ENCODE assay signal across 10 cellular contexts in the genomic region with DNA sequence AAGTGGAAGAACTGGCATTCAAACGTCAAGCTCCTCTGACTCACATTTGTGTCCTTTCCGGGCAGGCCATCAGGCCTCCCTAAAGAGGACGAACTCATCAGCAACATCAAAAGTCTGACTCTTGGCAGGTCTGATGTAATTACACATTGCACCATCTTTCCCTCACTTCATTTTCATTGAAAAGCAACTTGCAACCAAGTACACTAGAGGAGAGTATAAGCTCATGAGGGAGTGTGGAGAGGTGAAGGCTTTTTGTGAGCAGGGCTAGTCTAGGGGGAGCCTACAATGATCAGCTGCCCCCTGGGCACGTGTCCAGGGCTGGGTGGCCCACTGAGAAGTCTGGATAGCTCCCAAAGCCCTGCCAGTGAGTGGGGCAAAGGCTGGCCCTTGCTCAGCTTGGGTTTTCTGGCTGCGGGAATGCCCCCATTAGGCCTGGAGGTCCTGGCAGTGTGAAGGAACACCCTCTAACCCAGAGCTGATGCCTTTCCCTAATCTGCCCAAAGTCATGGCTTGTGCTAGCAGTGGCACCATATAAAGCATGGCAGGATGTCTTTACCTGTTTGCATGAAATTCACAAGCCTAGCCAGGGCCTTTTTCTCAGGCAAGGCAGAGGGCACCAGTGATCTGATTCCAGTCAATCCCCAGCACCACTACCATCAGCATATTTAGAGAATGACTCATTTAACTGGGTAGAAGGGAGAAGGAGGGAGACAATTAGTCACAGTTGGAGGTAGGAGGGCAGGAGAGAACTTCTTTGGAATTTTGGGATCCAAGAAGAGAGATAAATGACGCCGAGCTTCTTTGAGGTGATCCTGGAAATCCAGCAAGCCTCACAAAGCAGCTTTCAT. TPM values are rescaled to one million over a fixed set of nuclear protein-coding genes. Genes with fewer than 3 reads are reported as not detected.
DNase-seq lines count a peak whose midpoint lies in the region; ATAC-seq and TF ChIP-seq lines count a peak whose summit lies in the region.
"Had no signal": no experiment of that assay in that cellular context is flagged by ENCODE, and none has a peak within 500 bp of the region (broad histone marks: within the 10 kb centered on the region; RNA-seq: fewer than 3 reads in every experiment).

No MANE protein-coding gene starts in this region.

- H3K4me3 ChIP-seq in SJSA1 (no peak overlapping the region), fibroblast of villous mesenchyme (ENCODE audit: low read depth, low read length) (no peak overlapping the region)
- H3K4me3 ChIP-seq: SK-N-MC had no signal

- H3K27ac ChIP-seq in SJSA1: peak overlapping the region; percentile 83
- H3K27ac ChIP-seq: SK-N-MC had no signal

- peaks cover 2% of the 10 kb centered on the region for H3K27me3 Mint-ChIP-seq in glutamatergic neuron (ENCODE audit: unreplicated experiment)

- peaks cover 35% of the 10 kb centered on the region for H3K4me1 ChIP-seq in SJSA1 (replicated peaks)

- no peaks in the 10 kb centered on the region for H3K36me3 Mint-ChIP-seq in glutamatergic neuron (ENCODE audit: unreplicated experiment)

- TF ChIP-seq CTCF in fibroblast of villous mesenchyme (IDR thresholded peaks at IDR 0.05; ENCODE audit: insufficient read depth, low read depth, low read length) (no peak), glutamatergic neuron (IDR thresholded peaks at IDR 0.05; ENCODE audit: partially characterized antibody, unreplicated experiment) (no peak)

- no peaks in the 10 kb centered on the region for H3K9me3 ChIP-seq in SJSA1 (replicated peaks)

- H3K36me3 ChIP-seq in SJSA1: no peaks in the 10 kb centered on the region

- ATAC-seq in sciatic nerve: peak; percentile 60
- ATAC-seq in GM18907 (IDR thresholded peaks at IDR 0.05; ENCODE audit: unreplicated experiment): no peak
- ATAC-seq in GM19463 (IDR thresholded peaks at IDR 0.05; ENCODE audit: unreplicated experiment): no peak

- DNase-seq in H4 (ENCODE audit: low spot score) (peak; percentile 81), SJSA1 (ENCODE audit: low read depth in 1 of 2, low spot score in 2 of 2) (peak; percentile 58 to 86), fibroblast of villous mesenchyme (ENCODE audit: low read depth) (peak; percentile 85), sciatic nerve (ENCODE audit: low spot score) (no peak), medulla oblongata (ENCODE audit: extremely low spot score) (no peak), glutamatergic neuron (no peak)
- DNase-seq: activated naive CD4-positive, alpha-beta T cell had no signal

- H3K27me3 ChIP-seq in SJSA1 (replicated peaks): no peaks in the 10 kb centered on the region

- intact Hi-C loops in sciatic nerve (cut with DNase I): no loop called here

- H3K27ac Mint-ChIP-seq in glutamatergic neuron (ENCODE audit: unreplicated experiment): no peak overlapping the region

- H3K9me3 Mint-ChIP-seq in glutamatergic neuron (ENCODE audit: unreplicated experiment): no peaks in the 10 kb centered on the region

- no peak overlapping the region for H3K4me3 Mint-ChIP-seq in glutamatergic neuron (ENCODE audit: unreplicated experiment)

- no peaks in the 10 kb centered on the region for H3K4me1 Mint-ChIP-seq in glutamatergic neuron (ENCODE audit: low read depth, unreplicated experiment)

RNA-seq across cellular contexts. Expression of a gene that starts 8.5 kb away (rescaled TPM):
- total RNA-seq in H4 (2014; rRNA removed; shearing (Covaris generic)): not detected in 2 replicates
- 0.16 TPM in 2 replicates for total RNA-seq in SJSA1 (2014; rRNA removed; shearing (Covaris generic))
- 0.64 TPM in 1 of 2 replicates, not detected in the other for total RNA-seq in fibroblast of villous mesenchyme
- total RNA-seq in sciatic nerve: not detected
- total RNA-seq in glutamatergic neuron (ENCODE audit: unreplicated experiment): not detected

RNA-seq across cellular contexts. Expression of a gene that starts 49.3 kb away (rescaled TPM):
- not detected in 2 replicates for total RNA-seq in H4 (2014; rRNA removed; shearing (Covaris generic))
- not detected in 2 replicates for total RNA-seq in SJSA1 (2014; rRNA removed; shearing (Covaris generic))
- total RNA-seq in fibroblast of villous mesenchyme: 0.43 TPM in 1 of 2 replicates, not detected in the other
- total RNA-seq in sciatic nerve: 0.76 TPM
- total RNA-seq in glutamatergic neuron (ENCODE audit: unreplicated experiment): not detected

Comparison
In these comparisons a context has a peak if more than half of its experiments do, and no peak if none do; other contexts are left out.
1. DNase-seq: peak in H4 (single experiment), SJSA1 (2 of 2) and fibroblast of villous mesenchyme (single experiment); none in sciatic nerve (single experiment), medulla oblongata (single experiment) and glutamatergic neuron (single experiment).